In genomic region chr17:3888343-3889171, GRCh38 we compare ENCODE assay signal across 8 cellular contexts. TPM values are rescaled to one million over a fixed set of nuclear protein-coding genes. Genes with fewer than 3 reads are reported as not detected.
DNase-seq lines count a peak whose midpoint lies in the region; ATAC-seq, FAIRE-seq and TF ChIP-seq lines count a peak whose summit lies in the region.

No MANE protein-coding gene starts in this region.

- 87% methylated on average over 50 of the region's 50 CpGs for WGBS in A549 (ENCODE audit: missing lambda C conversion rate)

- TF ChIP-seq RAD21 in A549 (conservative IDR thresholded peaks at IDR 0.05 in 1 of 2, IDR thresholded peaks at IDR 0.05 in 1 of 2), result no peak

- H3K4me1 Mint-ChIP-seq in stimulated activated effector memory CD8-positive, alpha-beta T cell treated with anti-CD3 and anti-CD28 coated beads, Interleukin-12 subunit alpha, Interleukin-12 subunit beta, amount 100 ng/mL, for 72 hours, result peaks cover 45% of the 10 kb centered on the region

- POLR2A ChIA-PET in A549 (lab: Yijun Ruan, JAX), result no interaction called here

- H3K9me3 ChIP-seq in A549, result no peaks in the 10 kb centered on the region

- no peak for ATAC-seq in A549
- ATAC-seq in stimulated activated effector memory CD8-positive, alpha-beta T cell treated with anti-CD3 and anti-CD28 coated beads, Interleukin-12 subunit alpha, Interleukin-12 subunit beta, amount 100 ng/mL, for 72 hours, result no peak
- no peak for ATAC-seq in HG02759 (IDR thresholded peaks at IDR 0.05; ENCODE audit: unreplicated experiment)

- peak overlapping the region; percentile 97 for H3K27ac Mint-ChIP-seq in stimulated activated effector memory CD8-positive, alpha-beta T cell treated with anti-CD3 and anti-CD28 coated beads, Interleukin-12 subunit alpha, Interleukin-12 subunit beta, amount 100 ng/mL, for 72 hours

- no peak for TF ChIP-seq CTCF in A549 (IDR thresholded peaks at IDR 0.05)

- no peak overlapping the region for H3K4me3 Mint-ChIP-seq in stimulated activated effector memory CD8-positive, alpha-beta T cell treated with anti-CD3 and anti-CD28 coated beads, Interleukin-12 subunit alpha, Interleukin-12 subunit beta, amount 100 ng/mL, for 72 hours

- no peak for TF ChIP-seq POLR2A in A549 (IDR thresholded peaks at IDR 0.05; ENCODE audit: low read length)

- no peak overlapping the region for H3K4me3 ChIP-seq in A549

- CTCF ChIA-PET in A549 (lab: Yijun Ruan, JAX), result interaction anchor here (0.6 to 3.7 kb wide), 5 partner anchors 25 to 876 kb away, joined by 3 to 30 read pairs (median 9); partner anchors contain the start of gene NCBP3

- peak overlapping the region; percentile 87 to 89 for H3K27ac ChIP-seq in A549

- peak overlapping the region; percentile 94; the same call in 1 of the 3 replicates for H3K4me2 ChIP-seq in A549

- TF ChIP-seq EP300 in A549 (IDR thresholded peaks at IDR 0.05), result no peak

- H3K9me3 Mint-ChIP-seq in stimulated activated effector memory CD8-positive, alpha-beta T cell treated with anti-CD3 and anti-CD28 coated beads, Interleukin-12 subunit alpha, Interleukin-12 subunit beta, amount 100 ng/mL, for 72 hours, result no peaks in the 10 kb centered on the region

- no peak for DNase-seq in A549 (ENCODE audit: low read depth in 1 of 2, low spot score in 1 of 2)
- DNase-seq in HTR-8/SVneo (ENCODE audit: insufficient read length, low spot score), result peak; percentile 95
- DNase-seq in amniotic epithelial cell (ENCODE audit: low read depth), result peak; percentile 94
- DNase-seq in hippocampal formation (lab: John Stamatoyannopoulos, UW), result peak; percentile 14 to 40
- DNase-seq in stimulated activated effector memory CD8-positive, alpha-beta T cell treated with anti-CD3 and anti-CD28 coated beads, Interleukin-12 subunit alpha, Interleukin-12 subunit beta, amount 100 ng/mL, for 72 hours (ENCODE audit: low spot score in 2 of 2), result no peak
- no peak for DNase-seq in putamen (ENCODE audit: low spot score)
- DNase-seq in midbrain (lab: John Stamatoyannopoulos, UW), result no peak

- H3K4me1 ChIP-seq in A549, result peaks cover 67% of the 10 kb centered on the region

- H3K36me3 Mint-ChIP-seq in stimulated activated effector memory CD8-positive, alpha-beta T cell treated with anti-CD3 and anti-CD28 coated beads, Interleukin-12 subunit alpha, Interleukin-12 subunit beta, amount 100 ng/mL, for 72 hours, result peaks cover 4% of the 10 kb centered on the region

- FAIRE-seq in A549 (lab: Jason Lieb, UNC) (no peak), HTR-8/SVneo (lab: Jason Lieb, UNC) (peak; percentile 99)

TF ChIP-seq in A549, 52 proteins besides CTCF, POLR2A, EP300 and RAD21:
- TF ChIP-seq KDM5A (IDR thresholded peaks at IDR 0.05) (no peak), TFCP2L1 (CRISPR knock-in tag; IDR thresholded peaks at IDR 0.05) (0 out of 2 replicates have a peak, but pooled peaks have one; percentile 34), HOXA7 (CRISPR knock-in tag; IDR thresholded peaks at IDR 0.05) (no peak)
- TF ChIP-seq, protein P1, sequence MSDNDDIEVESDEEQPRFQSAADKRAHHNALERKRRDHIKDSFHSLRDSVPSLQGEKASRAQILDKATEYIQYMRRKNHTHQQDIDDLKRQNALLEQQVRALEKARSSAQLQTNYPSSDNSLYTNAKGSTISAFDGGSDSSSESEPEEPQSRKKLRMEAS (IDR thresholded peaks at IDR 0.05), result 0 out of 2 replicates have a peak, but pooled peaks have one; percentile 22

RNA-seq across cellular contexts. Expression of gene CAMKK1, which starts 4.3 kb away (rescaled TPM):
- 6.9 and 7.7 TPM in 2 replicates for polyA plus RNA-seq in A549 (2011; rRNA removed)
- 17.0 and 21.1 TPM in 2 replicates for polyA plus RNA-seq in A549 (2012; cell fraction: cytosol; rRNA removed)
- 44.0 and 47.1 TPM in 2 replicates for polyA plus RNA-seq in A549 (2012; cell fraction: nucleus; rRNA removed)
- polyA plus RNA-seq in A549 (2017; fragmentation: RNase III; extraction: RNeasy Plus Mini Kit Qiagen cat#74134 plus additional on column Dnase treatment), result 12.6 to 15.3 TPM (median 14.8 TPM) in 3 replicates
- 10.2 and 11.8 TPM in 2 replicates for polyA minus RNA-seq in A549 (2011; rRNA and poly(A)+ RNA removed)

RNA-seq across cellular contexts. Expression of gene P2RX1, which starts 27.7 kb away (rescaled TPM):
- polyA plus RNA-seq in A549 (2011; rRNA removed) (0.03 and 0.05 TPM in 2 replicates), A549 (2017; fragmentation: RNase III; extraction: RNeasy Plus Mini Kit Qiagen cat#74134 plus additional on column Dnase treatment) (0.09 to 0.13 TPM in 2 of 3 replicates, not detected in the other)
- 0.03 and 0.04 TPM in 2 replicates for polyA plus RNA-seq in A549 (2012; cell fraction: cytosol; rRNA removed)
- polyA plus RNA-seq in A549 (2012; cell fraction: nucleus; rRNA removed), result 0.17 and 0.37 TPM in 2 replicates
- 0.10 and 0.21 TPM in 2 replicates for polyA minus RNA-seq in A549 (2011; rRNA and poly(A)+ RNA removed)

RNA-seq across cellular contexts. Expression of gene NCBP3, which starts 42.5 kb away (rescaled TPM):
- polyA plus RNA-seq in A549 (2011; rRNA removed), result 27.7 and 32.7 TPM in 2 replicates
- 10.2 and 14.4 TPM in 2 replicates for polyA plus RNA-seq in A549 (2012; cell fraction: cytosol; rRNA removed)
- 10.1 and 19.4 TPM in 2 replicates for polyA plus RNA-seq in A549 (2012; cell fraction: nucleus; rRNA removed)
- 36.2 to 37.0 TPM (median 36.6 TPM) in 3 replicates for polyA plus RNA-seq in A549 (2017; fragmentation: RNase III; extraction: RNeasy Plus Mini Kit Qiagen cat#74134 plus additional on column Dnase treatment)
- polyA minus RNA-seq in A549 (2011; rRNA and poly(A)+ RNA removed), result 14.9 and 17.6 TPM in 2 replicates

Comparison
In these comparisons a context has a peak if more than half of its experiments do, and no peak if none do; other contexts are left out.
1. DNase-seq: peak in HTR-8/SVneo (single experiment), amniotic epithelial cell (single experiment) and hippocampal formation (2 of 2); none in A549 (0 of 2), stimulated activated effector memory CD8-positive, alpha-beta T cell treated with anti-CD3 and anti-CD28 coated beads, Interleukin-12 subunit alpha, Interleukin-12 subunit beta, amount 100 ng/mL, for 72 hours (0 of 2), putamen (single experiment) and midbrain (single experiment).